In genomic region chr2:3319745-3320566, GRCh38 we compare ENCODE assay signal across 19 cellular contexts.
"Had no signal": no experiment of that assay in that cellular context is flagged by ENCODE, and none has a peak within 500 bp of the region (broad histone marks: within the 10 kb centered on the region; RNA-seq: fewer than 3 reads in every experiment).

No MANE protein-coding gene starts in this region.

- H3K4me3 Mint-ChIP-seq: activated CD4-positive, alpha-beta T cell treated with anti-CD3 and anti-CD28 coated beads, Interleukin-2, amount 10 ng/mL, durations not matched to agents 7 days and 5 days; activated CD8-positive, alpha-beta T cell treated with anti-CD3 and anti-CD28 coated beads, Interleukin-2, amount 10 ng/mL, durations not matched to agents 7 days and 5 days; activated T-helper 1 cell treated with anti-CD3 and anti-CD28 coated beads, Interleukin-12 subunit alpha, Interleukin-12 subunit beta, Interleukin-2, Interleukin-4 antibody, amounts not matched to agents 30 ng/mL and 10 ng/mL and 1 ng/mL, durations not matched to agents 14 hours and 24 hours and 36 hours; effector memory CD8-positive, alpha-beta T cell; natural killer cell treated with Interleukin-12 subunit alpha and Interleukin-12 subunit beta and Interleukin-15 and Interleukin-18, amount 100 ng/mL, for 72 hours had no signal

- H3K4me2 ChIP-seq: hepatocyte had no signal

- H3K4me1 ChIP-seq: adrenal gland, ascending aorta, esophagus muscularis mucosa, left ventricle myocardium inferior, tibial artery had no signal

- H3K27me3 Mint-ChIP-seq: activated CD4-positive, alpha-beta T cell treated with anti-CD3 and anti-CD28 coated beads, Interleukin-2, amount 10 ng/mL, durations not matched to agents 7 days and 5 days; effector memory CD8-positive, alpha-beta T cell; natural killer cell treated with Interleukin-12 subunit alpha and Interleukin-12 subunit beta and Interleukin-15 and Interleukin-18, amount 100 ng/mL, for 72 hours had no signal

- H3K27ac Mint-ChIP-seq: activated CD4-positive, alpha-beta T cell treated with anti-CD3 and anti-CD28 coated beads, Interleukin-2, amount 10 ng/mL, durations not matched to agents 7 days and 5 days; activated CD8-positive, alpha-beta T cell treated with anti-CD3 and anti-CD28 coated beads, Interleukin-2, amount 10 ng/mL, durations not matched to agents 7 days and 5 days; activated T-helper 1 cell treated with anti-CD3 and anti-CD28 coated beads, Interleukin-12 subunit alpha, Interleukin-12 subunit beta, Interleukin-2, Interleukin-4 antibody, amounts not matched to agents 30 ng/mL and 10 ng/mL and 1 ng/mL, durations not matched to agents 14 hours and 24 hours and 36 hours; effector memory CD8-positive, alpha-beta T cell; natural killer cell treated with Interleukin-12 subunit alpha and Interleukin-12 subunit beta and Interleukin-15 and Interleukin-18, amount 100 ng/mL, for 72 hours had no signal

- H3K4me1 Mint-ChIP-seq: activated CD4-positive, alpha-beta T cell treated with anti-CD3 and anti-CD28 coated beads, Interleukin-2, amount 10 ng/mL, durations not matched to agents 7 days and 5 days had no signal

- H3K27me3 ChIP-seq: adrenal gland, ascending aorta, brain microvascular endothelial cell, esophagus muscularis mucosa, hepatocyte, tibial artery had no signal

- H2AFZ ChIP-seq: hepatocyte had no signal

- ATAC-seq: activated CD8-positive, alpha-beta T cell treated with anti-CD3 and anti-CD28 coated beads, Interleukin-2, amount 10 ng/mL, durations not matched to agents 7 days and 5 days; activated naive CD4-positive, alpha-beta T cell treated with anti-CD3 and anti-CD28 coated beads, Interleukin-2, amount 50 U/mL, for 72 hours; effector memory CD8-positive, alpha-beta T cell; natural killer cell treated with Interleukin-12 subunit alpha and Interleukin-12 subunit beta and Interleukin-15 and Interleukin-18, amount 100 ng/mL, for 72 hours had no signal

- H3K36me3 ChIP-seq: adrenal gland, left ventricle myocardium inferior had no signal

- H3K9me3 ChIP-seq: adrenal gland, ascending aorta, esophagus muscularis mucosa, left ventricle myocardium inferior, tibial artery had no signal

- H3K36me3 Mint-ChIP-seq: natural killer cell treated with Interleukin-12 subunit alpha and Interleukin-12 subunit beta and Interleukin-15 and Interleukin-18, amount 100 ng/mL, for 72 hours had no signal

- DNase-seq: activated CD4-positive, alpha-beta T cell treated with anti-CD3 and anti-CD28 coated beads, Interleukin-2, amount 10 ng/mL, durations not matched to agents 7 days and 5 days; activated CD4-positive, CD25-positive, alpha-beta regulatory T cell treated with anti-CD3 and anti-CD28 coated beads, Interleukin-2, amount 50 U/mL, for 72 hours; activated CD8-positive, alpha-beta T cell treated with anti-CD3 and anti-CD28 coated beads, Interleukin-2, amount 10 ng/mL, durations not matched to agents 7 days and 5 days; brain microvascular endothelial cell; effector memory CD8-positive, alpha-beta T cell; glutamatergic neuron; left ventricle myocardium inferior; stimulated activated CD4-positive, alpha-beta T cell treated with anti-CD3 and anti-CD28 coated beads, Interleukin-4, amount 100 ng/mL, for 24 hours; stimulated activated naive CD4-positive, alpha-beta T cell treated with Interleukin-2 at 50 U/mL for 16 hours; substantia nigra; tibial artery had no signal

- H3K27ac ChIP-seq: adrenal gland, ascending aorta, brain microvascular endothelial cell, esophagus muscularis mucosa, hepatocyte, left ventricle myocardium inferior, tibial artery, VCaP had no signal

- H3K9me3 Mint-ChIP-seq: activated CD4-positive, alpha-beta T cell treated with anti-CD3 and anti-CD28 coated beads, Interleukin-2, amount 10 ng/mL, durations not matched to agents 7 days and 5 days; activated naive CD4-positive, alpha-beta T cell treated with anti-CD3 and anti-CD28 coated beads, Interleukin-2, amount 50 U/mL, for 72 hours; activated T-helper 1 cell treated with anti-CD3 and anti-CD28 coated beads, Interleukin-12 subunit alpha, Interleukin-12 subunit beta, Interleukin-2, Interleukin-4 antibody, amounts not matched to agents 30 ng/mL and 10 ng/mL and 1 ng/mL, durations not matched to agents 14 hours and 24 hours and 36 hours; effector memory CD8-positive, alpha-beta T cell; natural killer cell treated with Interleukin-12 subunit alpha and Interleukin-12 subunit beta and Interleukin-15 and Interleukin-18, amount 100 ng/mL, for 72 hours had no signal

- H3K4me3 ChIP-seq: adrenal gland, ascending aorta, esophagus muscularis mucosa, hepatocyte, left ventricle myocardium inferior, tibial artery had no signal
